13 cellular contexts compared by ENCODE assay signal in the genomic region with DNA sequence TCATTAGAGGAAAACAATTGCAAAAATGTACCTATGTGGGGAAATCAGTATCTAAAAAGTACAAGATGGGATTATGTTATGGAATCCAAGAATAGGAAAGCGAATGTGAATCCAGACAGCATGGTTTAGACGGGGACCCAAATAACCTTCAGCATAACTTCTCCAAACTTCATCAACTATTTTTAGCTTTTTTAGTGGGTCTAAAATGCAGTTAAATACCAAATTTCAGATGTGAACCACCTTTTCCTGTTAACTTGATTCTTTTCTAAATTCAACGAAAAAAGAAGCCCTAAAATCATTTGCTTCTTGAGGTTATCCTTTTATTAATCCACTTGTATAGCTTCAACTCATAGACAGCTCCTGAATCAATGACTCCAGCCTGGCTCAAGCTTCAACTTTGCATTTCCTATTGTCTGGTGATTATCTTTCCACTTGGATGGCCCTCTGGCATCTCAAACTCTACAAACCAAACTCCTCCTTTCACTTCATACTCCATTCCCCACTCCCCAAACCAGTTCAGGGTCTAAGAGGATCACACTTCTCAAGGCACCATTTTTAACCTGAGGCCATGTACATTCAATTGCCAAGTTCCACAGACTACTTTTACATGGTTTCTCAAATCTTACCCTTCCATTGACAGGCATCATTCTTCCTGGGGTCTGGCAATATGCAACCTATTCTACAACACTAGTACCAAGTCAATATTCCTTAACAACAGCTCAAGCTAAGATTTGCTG. TPM values are rescaled to one million over a fixed set of nuclear protein-coding genes. Genes with fewer than 3 reads are reported as not detected.
DNase-seq lines count a peak whose midpoint lies in the region; ATAC-seq and TF ChIP-seq lines count a peak whose summit lies in the region.
"Had no signal": no experiment of that assay in that cellular context is flagged by ENCODE, and none has a peak within 500 bp of the region (broad histone marks: within the 10 kb centered on the region; RNA-seq: fewer than 3 reads in every experiment).

No MANE protein-coding gene starts in this region.

- peak overlapping the region; percentile 89 for H3K27ac Mint-ChIP-seq in MCF 10A (ENCODE audit: low read depth, unreplicated experiment)
- H3K27ac Mint-ChIP-seq: CD8-positive, alpha-beta T cell; stimulated activated naive CD8-positive, alpha-beta T cell treated with anti-CD3 and anti-CD28 coated beads, Interleukin-15, Interleukin-2, amounts not matched to agents 100 ng/mL and 50 ng/mL, for 24 hours had no signal

- no TSS peak for BruUV-seq in MCF 10A (replicated peaks; lab: Mats Ljungman, UMichigan)

- CTCF ChIA-PET in MCF 10A (lab: Yijun Ruan, JAX): interaction anchor here (0.5 to 4.8 kb wide), 8 partner anchors 11 to 168 kb away, joined by 3 to 30 read pairs (median 5); no protein-coding TSS in a partner anchor

- H3K4me2 ChIP-seq in skeletal muscle satellite cell (ENCODE audit: low read length): peak overlapping the region; percentile 80

- H3K4me1 ChIP-seq in HAP-1 (peaks cover 22% of the 10 kb centered on the region), skeletal muscle satellite cell (ENCODE audit: control insufficient read depth, insufficient read depth, low read length) (peaks cover 95% of the 10 kb centered on the region)

- H3K4me1 Mint-ChIP-seq in MCF 10A (ENCODE audit: insufficient read depth, unreplicated experiment): peaks cover 78% of the 10 kb centered on the region

- H3K27me3 ChIP-seq in HAP-1 (ENCODE audit: low read depth) (peaks cover 6% of the 10 kb centered on the region), skeletal muscle satellite cell (ENCODE audit: control insufficient read depth, insufficient read depth, low read length) (no peaks in the 10 kb centered on the region)

- H3K9me3 Mint-ChIP-seq in MCF 10A (ENCODE audit: unreplicated experiment): no peaks in the 10 kb centered on the region
- H3K9me3 Mint-ChIP-seq: CD8-positive, alpha-beta T cell; stimulated activated naive CD8-positive, alpha-beta T cell treated with anti-CD3 and anti-CD28 coated beads, Interleukin-15, Interleukin-2, amounts not matched to agents 100 ng/mL and 50 ng/mL, for 24 hours had no signal

- ATAC-seq in HG03196 (IDR thresholded peaks at IDR 0.05; ENCODE audit: unreplicated experiment): no peak
- ATAC-seq: CD8-positive, alpha-beta T cell had no signal

- H3K4me3 Mint-ChIP-seq in MCF 10A (ENCODE audit: unreplicated experiment): peak overlapping the region; percentile 88
- H3K4me3 Mint-ChIP-seq: CD8-positive, alpha-beta T cell; stimulated activated naive CD8-positive, alpha-beta T cell treated with anti-CD3 and anti-CD28 coated beads, Interleukin-15, Interleukin-2, amounts not matched to agents 100 ng/mL and 50 ng/mL, for 24 hours had no signal

- POLR2A ChIA-PET in MCF 10A (lab: Yijun Ruan, JAX): interaction anchor here (0.6 to 9.2 kb wide), 29 partner anchors 7 to 296 kb away, joined by 3 to 256 read pairs (median 7); a partner anchor contains a TSS

- TF ChIP-seq CTCF in MCF 10A (IDR thresholded peaks at IDR 0.05; ENCODE audit: unreplicated experiment): no peak

- DNase-seq in HAP-1 (ENCODE audit: low spot score in 2 of 2) (peak; percentile 27 to 65), MCF 10A (ENCODE audit: unreplicated experiment) (no peak), kidney tubule cell (ENCODE audit: low spot score) (peak; percentile 74), NCI-H2107 (lab: John Stamatoyannopoulos, UW) (no peak), SIG-M5 (lab: John Stamatoyannopoulos, UW) (no peak)
- DNase-seq in stimulated activated CD4-positive, alpha-beta T cell treated with anti-CD3 and anti-CD28 coated beads, Interleukin-2, amount 100 ng/mL, for 24 hours: no peak
- DNase-seq: CD8-positive, alpha-beta T cell; left ventricle myocardium inferior; NCI-H1092 treated with DMSO at 0.1 percent for 48 hours; OCI-M1 had no signal

- H3K36me3 ChIP-seq in HAP-1 (replicated peaks) (no peaks in the 10 kb centered on the region), skeletal muscle satellite cell (ENCODE audit: insufficient read depth, low read length) (peaks cover 57% of the 10 kb centered on the region)

- H3K9ac ChIP-seq in skeletal muscle satellite cell (ENCODE audit: low read depth, low read length): no peak overlapping the region

- in situ Hi-C loops in HAP-1 (cut with MboI; ENCODE audit: low sequenced_read_pairs): loop anchor here (5.0 to 25.0 kb wide), 3 partner anchors 294 to 694 kb away; no protein-coding TSS in a partner anchor

- no peak overlapping the region for H3K4me3 ChIP-seq in HAP-1
- H3K4me3 ChIP-seq in skeletal muscle satellite cell (ENCODE audit: low read length): peak overlapping the region; percentile 36
- H3K4me3 ChIP-seq: left ventricle myocardium inferior had no signal

- H3K36me3 Mint-ChIP-seq in MCF 10A (ENCODE audit: insufficient read depth, unreplicated experiment): peaks cover 97% of the 10 kb centered on the region
- H3K36me3 Mint-ChIP-seq: CD8-positive, alpha-beta T cell had no signal

- no peaks in the 10 kb centered on the region for H3K27me3 Mint-ChIP-seq in MCF 10A (ENCODE audit: insufficient read depth, unreplicated experiment)

- no peaks in the 10 kb centered on the region for H3K9me3 ChIP-seq in HAP-1
- no peaks in the 10 kb centered on the region for H3K9me3 ChIP-seq in skeletal muscle satellite cell (replicated peaks; ENCODE audit: low read length)
- H3K9me3 ChIP-seq: left ventricle myocardium inferior had no signal

- intact Hi-C loops in MCF 10A (cut with micrococcal nuclease): loop anchor here (5.0 kb wide), 1 partner anchor 36 kb away; no protein-coding TSS in a partner anchor

RNA-seq across cellular contexts. Expression of a gene that starts 7.4 kb away (rescaled TPM):
- total RNA-seq in MCF 10A (2022): 86.4 and 111 TPM in 2 replicates
- total RNA-seq in skeletal muscle satellite cell (2012; rRNA removed): 38.3 and 86.7 TPM in 2 replicates

RNA-seq across cellular contexts. Expression of a gene that starts 57.1 kb away (rescaled TPM):
- 419 and 450 TPM in 2 replicates for total RNA-seq in MCF 10A (2022)
- 202 and 212 TPM in 2 replicates for total RNA-seq in skeletal muscle satellite cell (2012; rRNA removed)

Comparison
In these comparisons a context has a peak if more than half of its experiments do, and no peak if none do; other contexts are left out.
1. DNase-seq: peak in HAP-1 (2 of 2) and kidney tubule cell (single experiment); none in MCF 10A (single experiment), NCI-H2107 (single experiment), stimulated activated CD4-positive, alpha-beta T cell treated with anti-CD3 and anti-CD28 coated beads, Interleukin-2, amount 100 ng/mL, for 24 hours (0 of 2) and SIG-M5 (single experiment).